In the genomic region with DNA sequence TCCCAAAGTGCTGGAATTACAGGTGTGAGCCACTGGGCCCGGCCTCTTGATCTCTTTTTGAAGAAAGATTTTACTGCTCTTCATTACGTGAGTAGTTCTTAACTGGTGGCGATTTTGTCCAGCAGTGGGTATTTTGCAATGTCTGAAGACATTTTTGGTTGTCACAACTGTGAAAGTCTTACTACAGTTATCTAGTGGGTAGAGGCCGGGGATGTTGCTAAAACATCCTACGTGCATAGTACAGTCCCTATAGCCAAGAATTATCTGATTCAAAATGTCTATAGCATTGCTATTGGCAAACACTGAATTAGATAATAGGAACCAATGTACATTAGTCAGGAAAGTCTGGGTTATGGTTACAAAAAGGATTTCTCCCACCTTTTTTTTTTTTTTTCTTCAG, we compare ENCODE assay signal across 23 cellular contexts. TPM values are rescaled to one million over a fixed set of nuclear protein-coding genes. Genes with fewer than 3 reads are reported as not detected.
DNase-seq lines count a peak whose midpoint lies in the region; TF ChIP-seq lines count a peak whose summit lies in the region.
"Had no signal": no experiment of that assay in that cellular context is flagged by ENCODE, and none has a peak within 500 bp of the region (broad histone marks: within the 10 kb centered on the region; RNA-seq: fewer than 3 reads in every experiment).

No MANE protein-coding gene starts in this region.

- no peaks in the 10 kb centered on the region for H3K27me3 Mint-ChIP-seq in progenitor cell of endocrine pancreas
- H3K27me3 Mint-ChIP-seq in CD8-positive, alpha-beta memory T cell, result peaks cover 0 to 7% of the 10 kb centered on the region in 2 donors
- H3K27me3 Mint-ChIP-seq: CD4-positive, alpha-beta T cell had no signal

- H3K36me3 ChIP-seq in WERI-Rb-1 (no peaks in the 10 kb centered on the region), Peyer's patch (no peaks in the 10 kb centered on the region)
- H3K36me3 ChIP-seq in CD8-positive, alpha-beta memory T cell (ENCODE audit: insufficient read depth, low read length), result no peaks in the 10 kb centered on the region
- H3K36me3 ChIP-seq: BE2C had no signal

- CTCF ChIA-PET in CD8-positive, alpha-beta memory T cell (lab: Charles Lee), result interaction anchor here (1.0 to 1.6 kb wide), 3 partner anchors 10 to 314 kb away, joined by 3 to 4 read pairs (median 3); partner anchors contain the start of gene CEP70

- H3K27me3 ChIP-seq in WERI-Rb-1 (ENCODE audit: insufficient read depth, low read depth, severe bottlenecking) (no peaks in the 10 kb centered on the region), Peyer's patch (no peaks in the 10 kb centered on the region)
- no peaks in the 10 kb centered on the region for H3K27me3 ChIP-seq in CD8-positive, alpha-beta memory T cell (ENCODE audit: insufficient read depth, low read length, poor library complexity, severe bottlenecking)
- H3K27me3 ChIP-seq: BE2C had no signal

- TF ChIP-seq POLR2A in NB4 (IDR thresholded peaks at IDR 0.05; ENCODE audit: extremely low read depth, insufficient read length) (no peak), Peyer's patch (IDR thresholded peaks at IDR 0.05) (no peak)

- TF ChIP-seq CTCF in NB4 (IDR thresholded peaks at IDR 0.05; ENCODE audit: low read depth, low read length), result no peak
- TF ChIP-seq CTCF in progenitor cell of endocrine pancreas (IDR thresholded peaks at IDR 0.05; ENCODE audit: unreplicated experiment), result no peak
- no peak for TF ChIP-seq CTCF in WERI-Rb-1 (IDR thresholded peaks at IDR 0.05; ENCODE audit: low read depth, low read length)
- TF ChIP-seq CTCF in Peyer's patch (IDR thresholded peaks at IDR 0.05), result no peak

- DNase-seq in CD1c-positive myeloid dendritic cell (ENCODE audit: extremely low spot score) (peak; percentile 27), NB4 (ENCODE audit: low read depth) (peak; percentile 41), SKM-1 treated with dmso at 0.1 percent for 144 hours (lab: John Stamatoyannopoulos, UW; ENCODE audit: unreplicated experiment) (peak; percentile 53), progenitor cell of endocrine pancreas (ENCODE audit: low spot score, unreplicated experiment) (no peak), WERI-Rb-1 (no peak), Peyer's patch (no peak)
- DNase-seq in activated CD4-positive, alpha-beta T cell treated with anti-CD3 and anti-CD28 coated beads, Interleukin-2, amount 50 U/mL, for 4 hours, result no peak
- DNase-seq in CD8-positive, alpha-beta memory T cell, result no peak
- DNase-seq: BE2C; CD4-positive, alpha-beta T cell; GOT3; IMR-90; Karpas-422; NCI-H1105; NCI-H146; NCI-H2029; NCI-H2227 treated with DMSO at 0.1 percent for 48 hours; NCI-H510A; SHP77 treated with DMSO at 0.1 percent for 48 hours; T-helper 1 cell had no signal

- H3K9me3 ChIP-seq in WERI-Rb-1 (ENCODE audit: severe bottlenecking) (no peaks in the 10 kb centered on the region), Peyer's patch (no peaks in the 10 kb centered on the region)
- H3K9me3 ChIP-seq in CD8-positive, alpha-beta memory T cell (ENCODE audit: low read length), result no peaks in the 10 kb centered on the region
- H3K9me3 ChIP-seq: A549, BE2C had no signal

- peak overlapping the region; percentile 20 for H3K27ac Mint-ChIP-seq in progenitor cell of endocrine pancreas
- H3K27ac Mint-ChIP-seq in CD8-positive, alpha-beta memory T cell, result no peak overlapping the region
- H3K27ac Mint-ChIP-seq: CD4-positive, alpha-beta T cell had no signal

- H3K4me1 ChIP-seq in CD8-positive, alpha-beta memory T cell (ENCODE audit: insufficient read depth, low read length), result no peaks in the 10 kb centered on the region
- H3K4me1 ChIP-seq in Peyer's patch, result no peaks in the 10 kb centered on the region
- H3K4me1 ChIP-seq: A549, BE2C had no signal

- peaks cover 1% of the 10 kb centered on the region for H3K36me3 Mint-ChIP-seq in progenitor cell of endocrine pancreas (ENCODE audit: insufficient read depth)
- no peaks in the 10 kb centered on the region for H3K36me3 Mint-ChIP-seq in CD8-positive, alpha-beta memory T cell

- no peaks in the 10 kb centered on the region for H3K9me3 Mint-ChIP-seq in progenitor cell of endocrine pancreas (ENCODE audit: low read depth)
- no peaks in the 10 kb centered on the region for H3K9me3 Mint-ChIP-seq in CD8-positive, alpha-beta memory T cell
- H3K9me3 Mint-ChIP-seq: CD4-positive, alpha-beta T cell had no signal

- H3K4me1 Mint-ChIP-seq in progenitor cell of endocrine pancreas (ENCODE audit: low read depth), result no peaks in the 10 kb centered on the region
- H3K4me1 Mint-ChIP-seq in CD8-positive, alpha-beta memory T cell, result no peaks in the 10 kb centered on the region

- no peak overlapping the region for H3K4me3 ChIP-seq in NB4 (ENCODE audit: low read depth, low read length)
- no peak overlapping the region for H3K4me3 ChIP-seq in WERI-Rb-1 (ENCODE audit: low read depth, low read length)
- no peak overlapping the region for H3K4me3 ChIP-seq in CD8-positive, alpha-beta memory T cell (ENCODE audit: low read length)
- H3K4me3 ChIP-seq in Peyer's patch, result no peak overlapping the region
- H3K4me3 ChIP-seq: A549 had no signal

- no peak overlapping the region for H3K4me3 Mint-ChIP-seq in progenitor cell of endocrine pancreas (ENCODE audit: low read depth)
- no peak overlapping the region for H3K4me3 Mint-ChIP-seq in CD8-positive, alpha-beta memory T cell
- H3K4me3 Mint-ChIP-seq: CD4-positive, alpha-beta T cell had no signal

- POLR2A ChIA-PET in CD8-positive, alpha-beta memory T cell (lab: Charles Lee), result no interaction called here

- H3K27ac ChIP-seq in WERI-Rb-1 (no peak overlapping the region), Peyer's patch (no peak overlapping the region)
- no peak overlapping the region for H3K27ac ChIP-seq in CD8-positive, alpha-beta memory T cell (ENCODE audit: low read depth, low read length)
- H3K27ac ChIP-seq: A549, RWPE1 had no signal

RNA-seq across cellular contexts. Expression of gene FOXL2, which starts 38.1 kb away (rescaled TPM):
- total RNA-seq in progenitor cell of endocrine pancreas (0.09 and 0.12 TPM in 2 replicates), Peyer's patch (not detected)
- total RNA-seq in CD8-positive, alpha-beta memory T cell, result not detected
- not detected for polyA plus RNA-seq in CD8-positive, alpha-beta memory T cell
- total RNA-seq: CD4-positive, alpha-beta T cell; G401; IMR-90 had no signal

RNA-seq across cellular contexts. Expression of gene FOXL2NB, which starts 38.2 kb away (rescaled TPM):
- total RNA-seq in progenitor cell of endocrine pancreas (not detected in 2 replicates), Peyer's patch (not detected)
- not detected for total RNA-seq in CD8-positive, alpha-beta memory T cell
- not detected for polyA plus RNA-seq in CD8-positive, alpha-beta memory T cell
- total RNA-seq: CD4-positive, alpha-beta T cell had no signal

Comparison
In these comparisons a context has a peak if more than half of its experiments do, and no peak if none do; other contexts are left out.
1. DNase-seq: peak in CD1c-positive myeloid dendritic cell (single experiment), NB4 (single experiment) and SKM-1 treated with dmso at 0.1 percent for 144 hours (single experiment); none in progenitor cell of endocrine pancreas (single experiment), activated CD4-positive, alpha-beta T cell treated with anti-CD3 and anti-CD28 coated beads, Interleukin-2, amount 50 U/mL, for 4 hours (0 of 2), WERI-Rb-1 (single experiment), CD8-positive, alpha-beta memory T cell (0 of 5) and Peyer's patch (0 of 3).